Comparison of ENCODE assay signal across 9 cellular contexts in the genomic region with DNA sequence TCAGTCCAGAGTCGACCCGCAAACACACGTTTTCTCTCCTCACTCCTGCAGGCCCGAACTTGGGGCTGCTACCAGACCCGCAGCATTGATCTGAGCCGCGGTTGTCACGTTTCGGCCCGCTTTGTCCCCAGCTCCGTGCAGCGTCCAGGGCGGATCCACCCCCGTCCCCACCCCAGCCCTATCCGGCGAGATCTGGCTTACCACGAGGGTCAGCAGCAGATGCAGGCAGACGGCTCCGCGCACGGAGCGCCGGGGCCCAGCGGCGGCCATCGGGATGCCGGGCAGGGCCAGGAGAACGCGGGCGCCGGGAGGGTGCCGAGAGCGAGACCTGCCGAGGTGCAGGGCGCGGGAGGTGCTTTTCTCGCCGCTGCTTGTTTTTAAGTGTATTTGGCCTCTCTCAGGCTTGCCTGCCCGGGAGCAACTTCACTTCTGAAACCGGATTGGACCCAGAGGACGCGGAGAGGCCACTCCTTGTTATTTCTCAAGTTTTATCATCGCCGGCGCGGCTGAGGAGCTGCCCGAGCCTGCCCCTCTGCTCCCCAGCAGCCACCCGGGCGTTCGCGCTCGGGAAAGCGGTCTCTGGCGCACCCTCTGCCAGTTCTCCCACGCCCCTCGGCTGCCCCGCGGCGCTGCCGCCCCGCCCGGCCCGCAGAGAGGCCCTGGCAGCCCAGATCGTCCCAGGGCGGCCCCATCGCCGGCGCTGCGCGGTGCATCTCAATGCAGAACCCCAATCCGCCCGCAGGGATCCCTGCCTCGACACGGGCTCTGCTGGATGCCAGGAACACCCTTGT. TPM values are rescaled to one million over a fixed set of nuclear protein-coding genes. Genes with fewer than 3 reads are reported as not detected.
A peak's percentile ranks its signal among the peaks of the same experiment; 100 is the strongest.
DNase-seq lines count a peak whose midpoint lies in the region; ATAC-seq and TF ChIP-seq lines count a peak whose summit lies in the region.
"Had no signal": no experiment of that assay in that cellular context is flagged by ENCODE, and none has a peak within 500 bp of the region (broad histone marks: within the 10 kb centered on the region; RNA-seq: fewer than 3 reads in every experiment).

A gene (minus strand): TSS at position 352 of the 791 bp plus-strand sequence. CDS start 82 bp downstream, at position 270.

- intact Hi-C loops in naive thymus-derived CD4-positive, alpha-beta T cell (cut with micrococcal nuclease): no loop called here

- no peaks in the 10 kb centered on the region for H4K20me1 ChIP-seq in BLaER1

- H3K4me1 ChIP-seq in BLaER1 (no peaks in the 10 kb centered on the region), endodermal cell (ENCODE audit: control insufficient read depth, insufficient read depth, low read length) (peaks cover 2% of the 10 kb centered on the region)
- H3K4me1 ChIP-seq in naive thymus-derived CD4-positive, alpha-beta T cell (ENCODE audit: control insufficient read depth in 2 of 2, insufficient read depth in 2 of 2, low read length in 2 of 2): no peaks in the 10 kb centered on the region

- peak within 1 kb of the TSS; percentile 68 for H3K4me3 Mint-ChIP-seq in endodermal cell
- peak within 1 kb of the TSS in 8 of 10 donors; percentile 35 to 70 (median 54) for H3K4me3 Mint-ChIP-seq in naive thymus-derived CD4-positive, alpha-beta T cell

- CTCF ChIA-PET in naive thymus-derived CD4-positive, alpha-beta T cell (lab: Charles Lee): no interaction called here

- no peak within 1 kb of the TSS for H3K4me2 ChIP-seq in BLaER1

- H3K27ac Mint-ChIP-seq in endodermal cell: no peak within 1 kb of the TSS
- H3K27ac Mint-ChIP-seq in naive thymus-derived CD4-positive, alpha-beta T cell: peak within 1 kb of the TSS in 1 of 9 donors; percentile 42

- peaks cover 20% of the 10 kb centered on the region for H3K4me1 Mint-ChIP-seq in endodermal cell
- peaks cover 0 to 15% (median 0%) of the 10 kb centered on the region in 7 donors for H3K4me1 Mint-ChIP-seq in naive thymus-derived CD4-positive, alpha-beta T cell

- peak; percentile 68 for DNase-seq in NCI-H226
- peak; percentile 86 for DNase-seq in endodermal cell
- no peak for DNase-seq in naive thymus-derived CD4-positive, alpha-beta T cell
- DNase-seq in T-helper 9 cell: no peak
- DNase-seq in cerebellum (ENCODE audit: low spot score): no peak
- DNase-seq: MV-4-11 had no signal

- peaks cover 72% of the 10 kb centered on the region for H3K27me3 Mint-ChIP-seq in endodermal cell (ENCODE audit: insufficient read depth)
- peaks cover 41 to 63% (median 52%) of the 10 kb centered on the region in 5 donors for H3K27me3 Mint-ChIP-seq in naive thymus-derived CD4-positive, alpha-beta T cell

- WGBS in endodermal cell (ENCODE audit: insufficient coverage in 1 of 2, insufficient read length in 1 of 2), 2 experiments: 1 to 3% methylated on average over 35 to 74 of the region's 74 CpGs

- 0 out of 2 replicates have a peak within 1 kb of the TSS, but pooled peaks have one; percentile 3 for H3K4me3 ChIP-seq in BLaER1
- H3K4me3 ChIP-seq in endodermal cell (ENCODE audit: low read length): peak within 1 kb of the TSS; percentile 72
- no peak within 1 kb of the TSS for H3K4me3 ChIP-seq in naive thymus-derived CD4-positive, alpha-beta T cell (ENCODE audit: low read length)

- no peaks in the 10 kb centered on the region for H3K27me3 ChIP-seq in BLaER1
- peaks cover 69% of the 10 kb centered on the region for H3K27me3 ChIP-seq in endodermal cell (ENCODE audit: control insufficient read depth, insufficient read depth, low read length, poor library complexity, severe bottlenecking)
- peaks cover 0 to 8% of the 10 kb centered on the region in 2 donors for H3K27me3 ChIP-seq in naive thymus-derived CD4-positive, alpha-beta T cell (ENCODE audit: control insufficient read depth in 2 of 2, insufficient read depth in 2 of 2, low read length in 2 of 2)

- no peaks in the 10 kb centered on the region for H3K36me3 Mint-ChIP-seq in endodermal cell (ENCODE audit: low read depth)
- H3K36me3 Mint-ChIP-seq in naive thymus-derived CD4-positive, alpha-beta T cell: peaks cover 0 to 19% (median 0%) of the 10 kb centered on the region in 5 donors

- H3K9ac ChIP-seq in BLaER1: no peak within 1 kb of the TSS
- H3K9ac ChIP-seq in endodermal cell (ENCODE audit: extremely low read depth, low read length, poor library complexity, severe bottlenecking): no peak within 1 kb of the TSS

- peaks cover 25% of the 10 kb centered on the region for H3K9me3 ChIP-seq in BLaER1
- H3K9me3 ChIP-seq in endodermal cell (ENCODE audit: control insufficient read depth, low read length): no peaks in the 10 kb centered on the region
- H3K9me3 ChIP-seq in naive thymus-derived CD4-positive, alpha-beta T cell (ENCODE audit: control insufficient read depth in 2 of 3, low read length in 3 of 3): no peaks in the 10 kb centered on the region

- POLR2A ChIA-PET in naive thymus-derived CD4-positive, alpha-beta T cell (lab: Charles Lee): no interaction called here

- H3K36me3 ChIP-seq in BLaER1 (no peaks in the 10 kb centered on the region), endodermal cell (ENCODE audit: control insufficient read depth, insufficient read depth, low read length) (no peaks in the 10 kb centered on the region)
- no peaks in the 10 kb centered on the region for H3K36me3 ChIP-seq in naive thymus-derived CD4-positive, alpha-beta T cell (ENCODE audit: control insufficient read depth in 2 of 3, insufficient read depth in 3 of 3, low read length in 3 of 3)

- ATAC-seq in naive thymus-derived CD4-positive, alpha-beta T cell: no peak
- ATAC-seq in HG03045 (IDR thresholded peaks at IDR 0.05; ENCODE audit: unreplicated experiment) (no peak), GM21381 (IDR thresholded peaks at IDR 0.05; ENCODE audit: unreplicated experiment) (no peak)

- H3K27ac ChIP-seq in BLaER1 (no peak within 1 kb of the TSS), endodermal cell (ENCODE audit: low read depth, low read length) (no peak within 1 kb of the TSS)
- H3K27ac ChIP-seq in naive thymus-derived CD4-positive, alpha-beta T cell (ENCODE audit: low read depth, low read length): no peak within 1 kb of the TSS

- peak; percentile 43 for TF ChIP-seq CTCF in endodermal cell (conservative IDR thresholded peaks at IDR 0.05)

- no peaks in the 10 kb centered on the region for H3K9me3 Mint-ChIP-seq in endodermal cell
- H3K9me3 Mint-ChIP-seq in naive thymus-derived CD4-positive, alpha-beta T cell: peaks cover 5 to 31% (median 10%) of the 10 kb centered on the region in 11 donors

RNA-seq across cellular contexts. Expression of the gene that starts here (rescaled TPM):
- total RNA-seq in endodermal cell: under 1 TPM; 0.26 to 0.53 TPM
- polyA plus RNA-seq in endodermal cell (2013, experiment 1 of 2): 1.6 TPM
- polyA plus RNA-seq in endodermal cell (2013, experiment 2 of 2): 1.0 TPM
- total RNA-seq in naive thymus-derived CD4-positive, alpha-beta T cell: not detected
- not detected for polyA plus RNA-seq in naive thymus-derived CD4-positive, alpha-beta T cell
- 0.36 TPM for total RNA-seq in cerebellum

Comparison
In these comparisons a context has a peak if more than half of its experiments do, and no peak if none do; other contexts are left out.
1. DNase-seq: peak in NCI-H226 (single experiment) and endodermal cell (single experiment); none in naive thymus-derived CD4-positive, alpha-beta T cell (0 of 9), T-helper 9 cell (single experiment) and cerebellum (single experiment).